9 cellular contexts compared by ENCODE assay signal in the genomic region with DNA sequence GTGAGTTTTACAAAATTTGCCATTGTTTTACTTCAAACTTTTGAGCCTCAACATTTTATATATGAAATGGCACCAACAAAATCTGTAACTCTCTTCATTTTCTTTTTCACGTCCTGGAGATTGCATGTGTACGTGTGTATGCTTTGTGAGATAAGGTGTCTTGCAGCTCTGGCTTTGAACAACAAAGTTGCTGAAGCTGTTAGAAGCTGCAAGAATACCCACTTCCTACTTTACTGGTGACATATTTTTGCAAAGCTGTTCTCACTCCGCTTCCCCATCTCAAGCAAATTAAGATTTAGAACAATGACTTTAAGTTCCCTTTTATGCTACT.
A peak's percentile ranks its signal among the peaks of the same experiment; 100 is the strongest.
DNase-seq lines count a peak whose midpoint lies in the region; ATAC-seq and TF ChIP-seq lines count a peak whose summit lies in the region.
"Had no signal": no experiment of that assay in that cellular context is flagged by ENCODE, and none has a peak within 500 bp of the region (broad histone marks: within the 10 kb centered on the region; RNA-seq: fewer than 3 reads in every experiment).

No MANE protein-coding gene starts in this region.

- no peaks in the 10 kb centered on the region for H3K27me3 ChIP-seq in DND-41 (ENCODE audit: insufficient read depth, low read length, poor library complexity)

- CTCF ChIA-PET in HEK293T (lab: Yijun Ruan, JAX) = no interaction called here

- peak overlapping the region; percentile 52 for H3K9ac ChIP-seq in DND-41 (ENCODE audit: low read depth, low read length)

- no peaks in the 10 kb centered on the region for H3K79me2 ChIP-seq in DND-41 (ENCODE audit: insufficient read depth, low read length)

- TF ChIP-seq CTCF in DND-41 (IDR thresholded peaks at IDR 0.05; ENCODE audit: borderline replicate concordance, extremely low read depth, low read length, poor library complexity, severe bottlenecking) (no peak), GM20000 (IDR thresholded peaks at IDR 0.05; ENCODE audit: extremely low read depth, missing control alignments) (no peak)

- peak; percentile 68 for ATAC-seq in DND-41 (ENCODE audit: insufficient read depth, low read depth)
- ATAC-seq in central memory CD8-positive, alpha-beta T cell (replicated peaks; ENCODE audit: extremely low read depth, poor library complexity, severe bottlenecking) = peak; percentile 83

- H3K36me3 ChIP-seq in DND-41 (ENCODE audit: insufficient read depth, low read length) = no peaks in the 10 kb centered on the region

- H3K4me3 ChIP-seq in DND-41 (ENCODE audit: low read depth in 1 of 2, low read length in 2 of 2) = peak overlapping the region in 1 of 2 experiments; percentile 30; a peak in 2 of 4 replicates

- no peaks in the 10 kb centered on the region for H3K9me3 Mint-ChIP-seq in central memory CD8-positive, alpha-beta T cell

- DNase-seq in DND-41 (peak; percentile 46), GM20000 (ENCODE audit: low spot score) (peak; percentile 23), KBM-7 (peak; percentile 84), HEK293T (ENCODE audit: extremely low spot score) (no peak), AG08396 (ENCODE audit: low spot score) (no peak), posterior cingulate gyrus (no peak), HPDE6-E6E7 (ENCODE audit: extremely low spot score) (no peak)
- DNase-seq in central memory CD8-positive, alpha-beta T cell (ENCODE audit: low spot score in 2 of 2) = peak in 1 of 2 donors; percentile 44
- DNase-seq: NCI-H1436 treated with DMSO at 0.1 percent for 48 hours had no signal

- in situ Hi-C loops in KBM-7 (cut with MboI; ENCODE audit: low pct_unique_long_range_greater_than_20kb, low sequenced_read_pairs) = no loop called here

- peaks cover 94% of the 10 kb centered on the region for H3K4me1 Mint-ChIP-seq in central memory CD8-positive, alpha-beta T cell

- intact Hi-C loops in posterior cingulate gyrus (cut with DNase I) = no loop called here

- no peaks in the 10 kb centered on the region for H4K20me1 ChIP-seq in DND-41 (ENCODE audit: insufficient read depth, low read length)

- H3K4me3 Mint-ChIP-seq in central memory CD8-positive, alpha-beta T cell = peak overlapping the region; percentile 65

- POLR2A ChIA-PET in HEK293T (lab: Yijun Ruan, JAX) = no interaction called here

- H3K27ac ChIP-seq in DND-41 (ENCODE audit: low read length) = peak overlapping the region; percentile 92

- peaks cover 59% of the 10 kb centered on the region for H3K4me1 ChIP-seq in DND-41 (ENCODE audit: insufficient read depth, low read length)

- no peaks in the 10 kb centered on the region for H3K27me3 Mint-ChIP-seq in central memory CD8-positive, alpha-beta T cell

- H2AFZ ChIP-seq in DND-41 (ENCODE audit: low read depth, low read length) = peak overlapping the region; percentile 60

- peaks cover 38% of the 10 kb centered on the region for H3K36me3 Mint-ChIP-seq in central memory CD8-positive, alpha-beta T cell (ENCODE audit: insufficient read depth)

- H3K9me3 ChIP-seq in DND-41 (ENCODE audit: insufficient read depth, low read length, severe bottlenecking) = peaks cover 3% of the 10 kb centered on the region

- peak overlapping the region; percentile 51 for H3K4me2 ChIP-seq in DND-41 (ENCODE audit: insufficient read depth, low read length)

- peak overlapping the region; percentile 95 for H3K27ac Mint-ChIP-seq in central memory CD8-positive, alpha-beta T cell (ENCODE audit: low read depth)

TF ChIP-seq in HEK293T, 16 proteins besides CTCF, POLR2A, EP300 and RAD21:
- TF ChIP-seq CTBP1 (IDR thresholded peaks at IDR 0.05; ENCODE audit: borderline replicate concordance) (no peak), NFRKB (IDR thresholded peaks at IDR 0.05) (no peak), FOXM1 (IDR thresholded peaks at IDR 0.05; ENCODE audit: borderline replicate concordance) (no peak), SUZ12 (IDR thresholded peaks at IDR 0.05) (no peak), BHLHE40 (IDR thresholded peaks at IDR 0.05; ENCODE audit: borderline replicate concordance) (no peak), ELF4 (IDR thresholded peaks at IDR 0.05) (no peak), L3MBTL2 (conservative IDR thresholded peaks at IDR 0.05) (no peak), LEF1 (IDR thresholded peaks at IDR 0.05; ENCODE audit: borderline replicate concordance) (no peak), HDGF (IDR thresholded peaks at IDR 0.05; ENCODE audit: borderline replicate concordance) (no peak), FOXK2 (IDR thresholded peaks at IDR 0.05) (no peak), TARDBP (IDR thresholded peaks at IDR 0.05) (no peak), FOXA1 (IDR thresholded peaks at IDR 0.05) (no peak), SP1 (IDR thresholded peaks at IDR 0.05) (no peak), ZNF384 (IDR thresholded peaks at IDR 0.05) (no peak), ARNT (IDR thresholded peaks at IDR 0.05) (no peak)
- TF ChIP-seq, protein P1, sequence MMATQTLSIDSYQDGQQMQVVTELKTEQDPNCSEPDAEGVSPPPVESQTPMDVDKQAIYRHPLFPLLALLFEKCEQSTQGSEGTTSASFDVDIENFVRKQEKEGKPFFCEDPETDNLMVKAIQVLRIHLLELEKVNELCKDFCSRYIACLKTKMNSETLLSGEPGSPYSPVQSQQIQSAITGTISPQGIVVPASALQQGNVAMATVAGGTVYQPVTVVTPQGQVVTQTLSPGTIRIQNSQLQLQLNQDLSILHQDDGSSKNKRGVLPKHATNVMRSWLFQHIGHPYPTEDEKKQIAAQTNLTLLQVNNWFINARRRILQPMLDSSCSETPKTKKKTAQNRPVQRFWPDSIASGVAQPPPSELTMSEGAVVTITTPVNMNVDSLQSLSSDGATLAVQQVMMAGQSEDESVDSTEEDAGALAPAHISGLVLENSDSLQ (IDR thresholded peaks at IDR 0.05) = no peak

Comparison
In these comparisons a context has a peak if more than half of its experiments do, and no peak if none do; other contexts are left out.
1. DNase-seq: peak in DND-41 (single experiment), GM20000 (single experiment) and KBM-7 (single experiment); none in HEK293T (single experiment), AG08396 (single experiment), posterior cingulate gyrus (0 of 10) and HPDE6-E6E7 (single experiment).